In the genomic region with DNA sequence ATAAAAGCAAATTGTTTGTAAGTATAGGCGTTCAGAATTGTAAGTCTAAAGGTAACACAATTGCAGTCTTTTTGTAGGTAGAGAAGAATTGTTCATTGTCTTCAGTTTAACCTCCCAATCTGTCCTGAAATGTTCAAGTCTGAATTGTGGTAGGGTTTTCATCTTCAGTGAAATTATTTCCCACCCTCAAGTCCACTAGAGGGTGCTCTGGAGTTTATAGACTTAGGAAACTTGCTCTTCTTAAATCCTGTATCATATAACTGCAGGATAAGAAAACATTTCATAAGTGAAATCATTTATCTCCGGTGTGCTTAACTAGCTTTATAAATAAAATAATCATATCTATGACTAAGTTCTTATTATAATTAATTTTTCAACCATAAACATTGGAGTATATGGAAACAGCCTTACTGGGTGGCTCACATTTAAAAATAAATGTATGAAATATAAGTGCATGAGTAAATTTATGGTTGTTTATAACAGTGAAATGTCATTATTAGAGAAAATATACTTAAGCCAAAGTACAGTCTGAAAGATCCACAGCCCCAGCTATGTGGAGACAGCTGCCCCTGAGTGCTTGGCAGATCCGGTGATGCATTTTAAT, we compare ENCODE assay signal across 8 cellular contexts.
DNase-seq lines count a peak whose midpoint lies in the region; ATAC-seq and TF ChIP-seq lines count a peak whose summit lies in the region.

No MANE protein-coding gene starts in this region.

- ATAC-seq in GM21723 (IDR thresholded peaks at IDR 0.05; ENCODE audit: unreplicated experiment) (peak; percentile 65), GM21423 (IDR thresholded peaks at IDR 0.05; ENCODE audit: unreplicated experiment) (no peak)

- TF ChIP-seq POLR2A in transverse colon (IDR thresholded peaks at IDR 0.05): no peak

- H3K4me3 ChIP-seq in astrocyte of the spinal cord (ENCODE audit: low read depth, low read length) (no peak overlapping the region), transverse colon (no peak overlapping the region)

- DNase-seq in Ammon's horn (ENCODE audit: low spot score) (peak; percentile 60), NCI-H446 treated with DMSO at 0.1 percent for 48 hours (lab: John Stamatoyannopoulos, UW) (peak; percentile 17), astrocyte of the spinal cord (ENCODE audit: low read depth, low spot score) (peak; percentile 86), iris pigment epithelial cell (ENCODE audit: low read depth) (peak; percentile 76), transverse colon (no peak), substantia nigra (lab: John Stamatoyannopoulos, UW) (no peak)

- peaks cover 0 to 28% (median 12%) of the 10 kb centered on the region in 4 donors for H3K36me3 ChIP-seq in transverse colon

- in situ Hi-C loops in astrocyte of the spinal cord (cut with HindIII; ENCODE audit: low sequenced_read_pairs): no loop called here
- in situ Hi-C loops in transverse colon (cut with MboI; ENCODE audit: low pct_ligation_motif_present in 1 of 4, low pct_unique_long_range_greater_than_20kb in 1 of 4, low sequenced_read_pairs in 3 of 4): loop anchor here in 2 of 4 donors (25.0 kb wide), 1 partner anchor 238 kb away; no protein-coding TSS in a partner anchor

- intact Hi-C loops in transverse colon (cut with DNase I; ENCODE audit: low total_unique reads): no loop called here

- no peaks in the 10 kb centered on the region for H3K9me3 ChIP-seq in transverse colon

- peak; percentile 69 for TF ChIP-seq CTCF in astrocyte of the spinal cord (IDR thresholded peaks at IDR 0.05; ENCODE audit: low read depth, low read length)
- peak; percentile 51 to 66 (median 60) for TF ChIP-seq CTCF in transverse colon (IDR thresholded peaks at IDR 0.05)

- TF ChIP-seq EP300 in transverse colon (IDR thresholded peaks at IDR 0.05; ENCODE audit: low read depth): no peak

- 24 to 36% methylated on average over 3 of the region's 3 CpGs for WGBS in transverse colon (ENCODE audit: low coverage in 1 of 2), 2 donors

- H3K27ac ChIP-seq in transverse colon: no peak overlapping the region
- H3K27ac ChIP-seq in substantia nigra (ENCODE audit: low read depth, low read length, poor library complexity, severe bottlenecking): no peak overlapping the region

- no peaks in the 10 kb centered on the region for H3K27me3 ChIP-seq in transverse colon

- H3K4me1 ChIP-seq in transverse colon: no peaks in the 10 kb centered on the region

Comparison
In these comparisons a context has a peak if more than half of its experiments do, and no peak if none do; other contexts are left out.
1. DNase-seq: peak in Ammon's horn (single experiment), NCI-H446 treated with DMSO at 0.1 percent for 48 hours (single experiment), astrocyte of the spinal cord (single experiment) and iris pigment epithelial cell (single experiment); none in transverse colon (single experiment) and substantia nigra (0 of 49).